Comparison of ENCODE assay signal across 11 cellular contexts in genomic region chr14:102187583-102188001, GRCh38. TPM values are rescaled to one million over a fixed set of nuclear protein-coding genes. Genes with fewer than 3 reads are reported as not detected.
DNase-seq lines count a peak whose midpoint lies in the region; ATAC-seq, FAIRE-seq and TF ChIP-seq lines count a peak whose summit lies in the region.
"Had no signal": no experiment of that assay in that cellular context is flagged by ENCODE, and none has a peak within 500 bp of the region (broad histone marks: within the 10 kb centered on the region; RNA-seq: fewer than 3 reads in every experiment).

No MANE protein-coding gene starts in this region.

- H3K27me3 ChIP-seq in endodermal cell (ENCODE audit: control insufficient read depth, insufficient read depth, low read length, poor library complexity, severe bottlenecking) (no peaks in the 10 kb centered on the region), osteoblast (ENCODE audit: insufficient read depth, low read length) (no peaks in the 10 kb centered on the region)

- DNase-seq in A549 (ENCODE audit: low read depth in 1 of 2, low spot score in 1 of 2) (no peak), LNCaP clone FGC (ENCODE audit: low read depth) (peak; percentile 73), endodermal cell (peak; percentile 51), osteoblast (ENCODE audit: insufficient read length, low spot score, missing footprints) (no peak), NCI-H2171 (lab: John Stamatoyannopoulos, UW) (no peak), NCI-H1105 treated with DMSO at 0.1 percent for 48 hours (lab: John Stamatoyannopoulos, UW) (no peak), SW 1271 (lab: John Stamatoyannopoulos, UW) (no peak)
- DNase-seq: GOT3, NCI-H345 had no signal

- peak overlapping the region; percentile 88 for H3K27ac Mint-ChIP-seq in endodermal cell
- H3K27ac Mint-ChIP-seq: memory B cell had no signal

- no peak overlapping the region for H3K9ac ChIP-seq in endodermal cell (ENCODE audit: extremely low read depth, low read length, poor library complexity, severe bottlenecking)

- POLR2A ChIA-PET in A549 (lab: Yijun Ruan, JAX), result interaction anchor here (0.7 kb wide), 1 partner anchor 28 kb away, joined by 3 read pairs; no protein-coding TSS in a partner anchor

- peak; percentile 48 to 54; a peak in 5 of 6 replicates for ATAC-seq in A549
- no peak for ATAC-seq in HG02852 (IDR thresholded peaks at IDR 0.05; ENCODE audit: unreplicated experiment)

- H3K9me3 ChIP-seq in A549, result no peaks in the 10 kb centered on the region
- H3K9me3 ChIP-seq in endodermal cell (ENCODE audit: control insufficient read depth, low read length), result no peaks in the 10 kb centered on the region
- no peaks in the 10 kb centered on the region for H3K9me3 ChIP-seq in osteoblast (ENCODE audit: low read depth, low read length)

- TF ChIP-seq EP300 in A549 (IDR thresholded peaks at IDR 0.05), result no peak

- no peak for TF ChIP-seq POLR2A in A549 (IDR thresholded peaks at IDR 0.05; ENCODE audit: low read length)

- H3K27ac ChIP-seq in A549, result peak overlapping the region; percentile 79 to 81
- H3K27ac ChIP-seq in endodermal cell (ENCODE audit: low read depth, low read length), result peak overlapping the region; percentile 72
- H3K27ac ChIP-seq in osteoblast (ENCODE audit: low read depth, low read length), result peak overlapping the region; percentile 49

- no peak for FAIRE-seq in A549 (lab: Jason Lieb, UNC)

- CTCF ChIA-PET in A549 (lab: Yijun Ruan, JAX), result interaction anchor here (0.6 to 1.4 kb wide), 6 partner anchors 27 to 126 kb away, joined by 3 to 4 read pairs (median 3); no protein-coding TSS in a partner anchor

- H3K36me3 ChIP-seq in endodermal cell (ENCODE audit: control insufficient read depth, insufficient read depth, low read length), result no peaks in the 10 kb centered on the region
- no peaks in the 10 kb centered on the region for H3K36me3 ChIP-seq in osteoblast (ENCODE audit: insufficient read depth, low read length)

- H3K4me2 ChIP-seq in A549, result peak overlapping the region; percentile 69
- peak overlapping the region; percentile 68 for H3K4me2 ChIP-seq in osteoblast (ENCODE audit: insufficient read depth, low read length)

- 88% methylated on average over 4 of the region's 4 CpGs for WGBS in A549 (ENCODE audit: missing lambda C conversion rate)
- 92 to 100% methylated on average over 1 to 4 of the region's 4 CpGs for WGBS in endodermal cell (ENCODE audit: insufficient coverage in 1 of 2, insufficient read length in 1 of 2), 2 experiments

- H3K4me1 ChIP-seq in A549 (peaks cover 60% of the 10 kb centered on the region), endodermal cell (ENCODE audit: control insufficient read depth, insufficient read depth, low read length) (peaks cover 4% of the 10 kb centered on the region), osteoblast (ENCODE audit: insufficient read depth, low read length) (peaks cover 30% of the 10 kb centered on the region)

- peaks cover 33% of the 10 kb centered on the region for H3K4me1 Mint-ChIP-seq in endodermal cell

- H2AFZ ChIP-seq in osteoblast (ENCODE audit: low read length), result no peak overlapping the region

- no peak for TF ChIP-seq RAD21 in A549 (conservative IDR thresholded peaks at IDR 0.05 in 1 of 2, IDR thresholded peaks at IDR 0.05 in 1 of 2)

- H3K79me2 ChIP-seq in osteoblast (ENCODE audit: insufficient read depth, low read length), result peaks cover 89% of the 10 kb centered on the region

- H3K4me3 Mint-ChIP-seq in endodermal cell, result no peak overlapping the region
- H3K4me3 Mint-ChIP-seq: memory B cell had no signal

- H3K27me3 Mint-ChIP-seq in endodermal cell (ENCODE audit: insufficient read depth), result no peaks in the 10 kb centered on the region
- H3K27me3 Mint-ChIP-seq: memory B cell had no signal

- H3K4me3 ChIP-seq in A549, result no peak overlapping the region
- no peak overlapping the region for H3K4me3 ChIP-seq in LNCaP clone FGC (ENCODE audit: low read depth, low read length)
- no peak overlapping the region for H3K4me3 ChIP-seq in endodermal cell (ENCODE audit: low read length)
- peak overlapping the region; percentile 18 for H3K4me3 ChIP-seq in osteoblast (ENCODE audit: insufficient read depth, low read length)

- TF ChIP-seq CTCF in A549 (IDR thresholded peaks at IDR 0.05) (no peak), LNCaP clone FGC (IDR thresholded peaks at IDR 0.05; ENCODE audit: control insufficient read depth, extremely low read depth, insufficient read depth) (no peak), endodermal cell (conservative IDR thresholded peaks at IDR 0.05) (no peak), osteoblast (IDR thresholded peaks at IDR 0.05; ENCODE audit: extremely low read depth, low read depth, low read length) (no peak)

- H4K20me1 ChIP-seq in osteoblast (ENCODE audit: insufficient read depth, low read length), result peaks cover 26% of the 10 kb centered on the region

- H3K36me3 Mint-ChIP-seq in endodermal cell (ENCODE audit: low read depth), result peaks cover 2% of the 10 kb centered on the region

- no peaks in the 10 kb centered on the region for H3K9me3 Mint-ChIP-seq in endodermal cell
- H3K9me3 Mint-ChIP-seq: memory B cell had no signal

TF ChIP-seq in A549, 52 proteins besides CTCF, POLR2A, EP300 and RAD21:
- no peak for TF ChIP-seq SMC3 (IDR thresholded peaks at IDR 0.05)
- no peak for TF ChIP-seq PHF8 (IDR thresholded peaks at IDR 0.05; ENCODE audit: borderline replicate concordance, low read depth)
- no peak for TF ChIP-seq NFE2L2 (conservative IDR thresholded peaks at IDR 0.05; ENCODE audit: low read length)
- no peak for TF ChIP-seq NR3C1 (IDR thresholded peaks at IDR 0.05)
- no peak for TF ChIP-seq ESRRA (IDR thresholded peaks at IDR 0.05; ENCODE audit: borderline replicate concordance, low read length)
- no peak for TF ChIP-seq HDAC2 (IDR thresholded peaks at IDR 0.05)

RNA-seq across cellular contexts. Expression of gene WDR20, which starts 47.9 kb away (rescaled TPM):
- polyA plus RNA-seq in A549 (2011; rRNA removed), result 17.6 and 20.6 TPM in 2 replicates
- 13.3 and 15.1 TPM in 2 replicates for polyA plus RNA-seq in A549 (2012; cell fraction: cytosol; rRNA removed)
- 14.8 and 18.4 TPM in 2 replicates for polyA plus RNA-seq in A549 (2012; cell fraction: nucleus; rRNA removed)
- polyA plus RNA-seq in A549 (2017; fragmentation: RNase III; extraction: RNeasy Plus Mini Kit Qiagen cat#74134 plus additional on column Dnase treatment), result 19.5 to 21.6 TPM (median 20.4 TPM) in 3 replicates
- 29.8 and 33.4 TPM in 2 replicates for polyA minus RNA-seq in A549 (2011; rRNA and poly(A)+ RNA removed)
- total RNA-seq in endodermal cell, result 10 to 100 TPM; 33.8 to 37.6 TPM
- 18.5 TPM for polyA plus RNA-seq in endodermal cell (2013, experiment 1 of 2)
- polyA plus RNA-seq in endodermal cell (2013, experiment 2 of 2), result 15.9 TPM
- total RNA-seq in osteoblast, result 15.6 and 18.3 TPM in 2 replicates

Comparison
In these comparisons a context has a peak if more than half of its experiments do, and no peak if none do; other contexts are left out.
1. DNase-seq: peak in LNCaP clone FGC (single experiment) and endodermal cell (single experiment); none in A549 (0 of 2), osteoblast (single experiment), NCI-H2171 (single experiment), NCI-H1105 treated with DMSO at 0.1 percent for 48 hours (single experiment) and SW 1271 (0 of 2).
2. Peak in every context shown above with its lines, with median percentiles within 50 percentile points of each other: H3K27ac ChIP-seq.